In genomic region chr17:38349097-38349904, GRCh38 we compare ENCODE assay signal across 8 cellular contexts. TPM values are rescaled to one million over a fixed set of nuclear protein-coding genes. Genes with fewer than 3 reads are reported as not detected.
DNase-seq lines count a peak whose midpoint lies in the region; ATAC-seq and TF ChIP-seq lines count a peak whose summit lies in the region.

No MANE protein-coding gene starts in this region.

- H4K20me1 ChIP-seq in hepatocyte (ENCODE audit: insufficient read depth, poor library complexity, severe bottlenecking): peaks cover 19% of the 10 kb centered on the region

- intact Hi-C loops in ascending aorta (cut with DNase I): loop anchor here (1.0 to 2.0 kb wide), 3 partner anchors 8 to 136 kb away; no protein-coding TSS in a partner anchor

- H3K4me1 ChIP-seq in ascending aorta (peaks cover 6% of the 10 kb centered on the region in 2 donors), hepatocyte (ENCODE audit: insufficient read depth) (peaks cover 16% of the 10 kb centered on the region)

- DNase-seq in GM13976 (ENCODE audit: low spot score): peak; percentile 80
- peak; percentile 57 for DNase-seq in NCI-H2029 treated with DMSO at 0.1 percent for 48 hours (lab: John Stamatoyannopoulos, UW)
- peak; percentile 76 for DNase-seq in T-helper 2 cell treated with Interferon-gamma antibody and Interleukin-4, amounts not matched to agents 5 μg/mL and 100 μg/mL, for 36 hours (ENCODE audit: low spot score)
- DNase-seq in ascending aorta (ENCODE audit: low spot score in 2 of 2): peak; percentile 51 to 90
- peak; percentile 91 for DNase-seq in hepatocyte (ENCODE audit: low spot score)
- peak; percentile 21 for DNase-seq in skeletal muscle cell (ENCODE audit: low read depth)

- no peak overlapping the region for H3K4me2 ChIP-seq in hepatocyte

- H3K4me3 ChIP-seq in ascending aorta: no peak overlapping the region
- no peak overlapping the region for H3K4me3 ChIP-seq in hepatocyte
- H3K4me3 ChIP-seq in skeletal muscle cell (ENCODE audit: low read depth, low read length): no peak overlapping the region

- TF ChIP-seq CTCF in GM13976 (IDR thresholded peaks at IDR 0.05; ENCODE audit: borderline replicate concordance, control extremely low read depth, extremely low read depth, insufficient read depth, missing control alignments) (peak; percentile 95), ascending aorta (IDR thresholded peaks at IDR 0.05) (peak; percentile 83 to 89 (median 84)), hepatocyte (IDR thresholded peaks at IDR 0.05; ENCODE audit: poor library complexity) (peak; percentile 98)

- no peak overlapping the region for H3K27ac Mint-ChIP-seq in T-helper 2 cell treated with Interferon-gamma antibody and Interleukin-4, amounts not matched to agents 5 μg/mL and 100 μg/mL, for 36 hours

- in situ Hi-C loops in GM13976 (cut with MboI; ENCODE audit: low sequenced_read_pairs, unreplicated experiment): loop anchor here (5.0 kb wide), 1 partner anchor 63 kb away; no protein-coding TSS in a partner anchor

- H3K27ac ChIP-seq in ascending aorta: peak overlapping the region; percentile 37 to 48
- peak overlapping the region; percentile 11 for H3K27ac ChIP-seq in hepatocyte

- peaks cover 2% of the 10 kb centered on the region for H3K27me3 Mint-ChIP-seq in T-helper 2 cell treated with Interferon-gamma antibody and Interleukin-4, amounts not matched to agents 5 μg/mL and 100 μg/mL, for 36 hours (ENCODE audit: low read depth)

- no peak for ATAC-seq in GM21576 (IDR thresholded peaks at IDR 0.05; ENCODE audit: unreplicated experiment)
- no peak for ATAC-seq in GM18868 (IDR thresholded peaks at IDR 0.05; ENCODE audit: unreplicated experiment)

- H3K9me2 ChIP-seq in hepatocyte (replicated peaks; ENCODE audit: insufficient read depth): no peaks in the 10 kb centered on the region

- H3K4me1 Mint-ChIP-seq in T-helper 2 cell treated with Interferon-gamma antibody and Interleukin-4, amounts not matched to agents 5 μg/mL and 100 μg/mL, for 36 hours (ENCODE audit: low read depth): peaks cover 23% of the 10 kb centered on the region

- H2AFZ ChIP-seq in hepatocyte: no peak overlapping the region

- WGBS in hepatocyte (ENCODE audit: low lambda C conversion rate, missing lambda C conversion rate): 33% methylated on average over 10 of the region's 10 CpGs

- H3K27me3 ChIP-seq in ascending aorta (no peaks in the 10 kb centered on the region), hepatocyte (no peaks in the 10 kb centered on the region)

- H3K36me3 Mint-ChIP-seq in T-helper 2 cell treated with Interferon-gamma antibody and Interleukin-4, amounts not matched to agents 5 μg/mL and 100 μg/mL, for 36 hours (ENCODE audit: low read depth): peaks cover 3% of the 10 kb centered on the region

- H3K79me2 ChIP-seq in hepatocyte: peaks cover 22% of the 10 kb centered on the region

- H3K9me3 ChIP-seq in ascending aorta (no peaks in the 10 kb centered on the region), hepatocyte (ENCODE audit: low read depth) (no peaks in the 10 kb centered on the region)

- H3K4me3 Mint-ChIP-seq in T-helper 2 cell treated with Interferon-gamma antibody and Interleukin-4, amounts not matched to agents 5 μg/mL and 100 μg/mL, for 36 hours: no peak overlapping the region

- no peaks in the 10 kb centered on the region for H3K9me3 Mint-ChIP-seq in T-helper 2 cell treated with Interferon-gamma antibody and Interleukin-4, amounts not matched to agents 5 μg/mL and 100 μg/mL, for 36 hours

- H3K36me3 ChIP-seq in ascending aorta (no peaks in the 10 kb centered on the region), hepatocyte (replicated peaks; ENCODE audit: insufficient read depth, low read depth) (no peaks in the 10 kb centered on the region)

RNA-seq across cellular contexts. Expression of gene SOCS7, which starts 2.3 kb away (rescaled TPM):
- total RNA-seq in ascending aorta: 10.3 TPM
- 13.0 and 15.9 TPM in 2 replicates for total RNA-seq in hepatocyte
- 2.7 and 3.5 TPM in 2 replicates for polyA plus RNA-seq in hepatocyte

RNA-seq across cellular contexts. Expression of gene GPR179, which starts 5.5 kb away (rescaled TPM):
- total RNA-seq in ascending aorta: not detected
- total RNA-seq in hepatocyte: 0.03 and 0.08 TPM in 2 replicates
- 0.19 TPM in 1 of 2 replicates, not detected in the other for polyA plus RNA-seq in hepatocyte

RNA-seq across cellular contexts. Expression of gene MRPL45, which starts 52.3 kb away (rescaled TPM):
- 27.5 TPM for total RNA-seq in ascending aorta
- 44.9 and 58.7 TPM in 2 replicates for total RNA-seq in hepatocyte
- polyA plus RNA-seq in hepatocyte: 25.8 and 29.4 TPM in 2 replicates

Comparison
In these comparisons a context has a peak if more than half of its experiments do, and no peak if none do; other contexts are left out.
1. DNase-seq: peak in every context shown above with its lines; median percentile 91 in hepatocyte; 80 in GM13976; 76 in T-helper 2 cell treated with Interferon-gamma antibody and Interleukin-4, amounts not matched to agents 5 μg/mL and 100 μg/mL, for 36 hours; 70 in ascending aorta; 57 in NCI-H2029 treated with DMSO at 0.1 percent for 48 hours; 21 in skeletal muscle cell.